ENCODE assay signal across 29 cellular contexts in the genomic region with DNA sequence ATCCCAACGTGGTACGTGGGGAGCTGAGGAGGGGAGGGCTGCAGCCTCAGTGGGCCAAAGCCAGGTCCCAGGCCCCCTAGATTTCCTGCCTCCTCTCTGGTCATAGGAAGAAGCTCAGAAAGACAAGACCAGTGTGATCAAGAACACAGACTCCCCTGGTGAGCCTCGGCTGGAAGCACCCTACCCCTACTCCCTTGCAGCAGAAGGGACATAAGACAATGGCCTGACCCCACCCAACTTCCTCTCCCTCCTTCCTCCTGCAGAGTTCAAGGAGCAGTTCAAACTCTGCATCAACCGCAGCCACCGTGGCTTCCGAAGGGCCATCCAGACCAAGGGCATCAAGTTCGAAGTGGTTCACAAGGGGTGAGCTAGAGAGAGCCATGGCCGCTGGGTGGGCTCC. TPM values are rescaled to one million over a fixed set of nuclear protein-coding genes. Genes with fewer than 3 reads are reported as not detected.
DNase-seq lines count a peak whose midpoint lies in the region; ATAC-seq and TF ChIP-seq lines count a peak whose summit lies in the region.
"Had no signal": no experiment of that assay in that cellular context is flagged by ENCODE, and none has a peak within 500 bp of the region (broad histone marks: within the 10 kb centered on the region; RNA-seq: fewer than 3 reads in every experiment).

No MANE protein-coding gene starts in this region.

- H3K36me3 Mint-ChIP-seq in activated naive CD4-positive, alpha-beta T cell treated with anti-CD3 and anti-CD28 coated beads, Interleukin-2, amount 10 ng/mL, durations not matched to agents 7 days and 5 days = peaks cover 39% of the 10 kb centered on the region
- H3K36me3 Mint-ChIP-seq in activated naive CD4-positive, alpha-beta T cell treated with anti-CD3 and anti-CD28 coated beads, Interleukin-2, amount 50 U/mL, for 72 hours = peaks cover 10% of the 10 kb centered on the region in 2 donors
- peaks cover 7% of the 10 kb centered on the region for H3K36me3 Mint-ChIP-seq in T-helper 17 cell (ENCODE audit: low read depth)

- intact Hi-C loops in left ventricle myocardium inferior (cut with micrococcal nuclease) = no loop called here

- H3K4me3 Mint-ChIP-seq in activated naive CD4-positive, alpha-beta T cell treated with anti-CD3 and anti-CD28 coated beads, Interleukin-2, amount 10 ng/mL, durations not matched to agents 7 days and 5 days = no peak overlapping the region
- no peak overlapping the region for H3K4me3 Mint-ChIP-seq in T-helper 17 cell
- H3K4me3 Mint-ChIP-seq: activated naive CD8-positive, alpha-beta T cell treated with anti-CD3 and anti-CD28 coated beads, Interleukin-2, amount 50 U/mL, for 24 hours; activated T-cell treated with anti-CD3 and anti-CD28 coated beads, Interleukin-2, amount 50 U/mL, for 24 hours; naive B cell had no signal

- no peaks in the 10 kb centered on the region for H3K27me3 Mint-ChIP-seq in activated naive CD4-positive, alpha-beta T cell treated with anti-CD3 and anti-CD28 coated beads, Interleukin-2, amount 10 ng/mL, durations not matched to agents 7 days and 5 days
- no peaks in the 10 kb centered on the region for H3K27me3 Mint-ChIP-seq in T-helper 17 cell
- H3K27me3 Mint-ChIP-seq: activated naive CD8-positive, alpha-beta T cell treated with anti-CD3 and anti-CD28 coated beads, Interleukin-2, amount 50 U/mL, for 24 hours; activated T-cell treated with anti-CD3 and anti-CD28 coated beads, Interleukin-2, amount 50 U/mL, for 24 hours; naive B cell had no signal

- H3K27ac ChIP-seq in left ventricle myocardium inferior (replicated peaks) (peak overlapping the region; percentile 84), osteoblast (ENCODE audit: low read depth, low read length) (no peak overlapping the region)
- H3K27ac ChIP-seq: VCaP had no signal

- no peak for DNase-seq in activated naive CD4-positive, alpha-beta T cell treated with anti-CD3 and anti-CD28 coated beads, Interleukin-2, amount 10 ng/mL, durations not matched to agents 7 days and 5 days
- DNase-seq in activated naive CD4-positive, alpha-beta T cell treated with anti-CD3 and anti-CD28 coated beads, Interleukin-2, amount 50 U/mL, for 72 hours (ENCODE audit: low spot score in 2 of 2) = no peak
- no peak for DNase-seq in T-helper 17 cell
- DNase-seq in left ventricle myocardium inferior = peak; percentile 29
- peak; percentile 78 for DNase-seq in osteoblast (ENCODE audit: insufficient read length, low spot score, missing footprints)
- no peak for DNase-seq in T-helper 9 cell
- DNase-seq in stimulated activated CD4-positive, alpha-beta T cell treated with anti-CD3 and anti-CD28 coated beads, Interleukin-4, amount 100 ng/mL, for 1 hour = no peak
- DNase-seq: activated CD4-positive, alpha-beta T cell treated with anti-CD3 and anti-CD28 coated beads for 4 hours; activated effector memory CD4-positive, alpha-beta T cell treated with anti-CD3 and anti-CD28 coated beads, Interleukin-2, amount 50 U/mL, for 16 hours; activated naive CD8-positive, alpha-beta T cell treated with anti-CD3 and anti-CD28 coated beads, Interleukin-2, amount 50 U/mL, for 24 hours; activated T-cell treated with anti-CD3 and anti-CD28 coated beads, Interleukin-2, amount 50 U/mL, for 24 hours; Calu3; caudate nucleus; DMS79 treated with DMSO at 0.1 percent for 48 hours; erythroblast; naive B cell; NCI-H1092 treated with DMSO at 0.1 percent for 48 hours; NCI-H1694 treated with DMSO at 0.1 percent for 48 hours; NCI-H510A treated with DMSO at 0.1 percent for 48 hours; occipital lobe; stimulated activated naive CD4-positive, alpha-beta T cell; T-helper 1 cell had no signal

- H3K4me1 ChIP-seq in left ventricle myocardium inferior = peaks cover 14% of the 10 kb centered on the region
- no peaks in the 10 kb centered on the region for H3K4me1 ChIP-seq in osteoblast (ENCODE audit: insufficient read depth, low read length)

- no peaks in the 10 kb centered on the region for H3K79me2 ChIP-seq in osteoblast (ENCODE audit: insufficient read depth, low read length)

- H3K36me3 ChIP-seq in left ventricle myocardium inferior (peaks cover 67% of the 10 kb centered on the region), osteoblast (ENCODE audit: insufficient read depth, low read length) (peaks cover 45% of the 10 kb centered on the region)

- H3K27ac Mint-ChIP-seq in activated naive CD4-positive, alpha-beta T cell treated with anti-CD3 and anti-CD28 coated beads, Interleukin-2, amount 10 ng/mL, durations not matched to agents 7 days and 5 days = peak overlapping the region; percentile 42
- H3K27ac Mint-ChIP-seq in activated naive CD4-positive, alpha-beta T cell treated with anti-CD3 and anti-CD28 coated beads, Interleukin-2, amount 50 U/mL, for 72 hours = peak overlapping the region in 1 of 2 donors; percentile 36
- H3K27ac Mint-ChIP-seq in T-helper 17 cell = peak overlapping the region; percentile 24
- H3K27ac Mint-ChIP-seq: activated naive CD8-positive, alpha-beta T cell treated with anti-CD3 and anti-CD28 coated beads, Interleukin-2, amount 50 U/mL, for 24 hours; activated T-cell treated with anti-CD3 and anti-CD28 coated beads, Interleukin-2, amount 50 U/mL, for 24 hours had no signal

- H2AFZ ChIP-seq in osteoblast (ENCODE audit: low read length) = no peak overlapping the region

- H3K27me3 ChIP-seq in left ventricle myocardium inferior (ENCODE audit: low read depth) (no peaks in the 10 kb centered on the region), osteoblast (ENCODE audit: insufficient read depth, low read length) (no peaks in the 10 kb centered on the region)

- H3K4me2 ChIP-seq in osteoblast (ENCODE audit: insufficient read depth, low read length) = no peak overlapping the region

- H4K20me1 ChIP-seq in osteoblast (ENCODE audit: insufficient read depth, low read length) = no peaks in the 10 kb centered on the region

- H3K9me3 ChIP-seq in T-helper 17 cell (ENCODE audit: control insufficient read depth, low read length, poor library complexity, severe bottlenecking) = no peaks in the 10 kb centered on the region
- no peaks in the 10 kb centered on the region for H3K9me3 ChIP-seq in left ventricle myocardium inferior (replicated peaks)
- H3K9me3 ChIP-seq in osteoblast (ENCODE audit: low read depth, low read length) = no peaks in the 10 kb centered on the region

- peak overlapping the region; percentile 29 for H3K4me3 ChIP-seq in left ventricle myocardium inferior
- no peak overlapping the region for H3K4me3 ChIP-seq in osteoblast (ENCODE audit: insufficient read depth, low read length)

- no peak for ATAC-seq in activated naive CD4-positive, alpha-beta T cell treated with anti-CD3 and anti-CD28 coated beads, Interleukin-2, amount 50 U/mL, for 72 hours
- ATAC-seq in T-helper 17 cell = no peak
- no peak for ATAC-seq in GM19452 (IDR thresholded peaks at IDR 0.05; ENCODE audit: unreplicated experiment)
- ATAC-seq: activated naive CD8-positive, alpha-beta T cell treated with anti-CD3 and anti-CD28 coated beads, Interleukin-2, amount 50 U/mL, for 24 hours had no signal

- CTCF ChIA-PET in activated naive CD4-positive, alpha-beta T cell treated with anti-CD3 and anti-CD28 coated beads, Interleukin-2, amount 10 ng/mL, durations not matched to agents 7 days and 5 days (lab: Charles Lee) = no interaction called here

- H3K9me3 Mint-ChIP-seq in activated naive CD4-positive, alpha-beta T cell treated with anti-CD3 and anti-CD28 coated beads, Interleukin-2, amount 10 ng/mL, durations not matched to agents 7 days and 5 days = no peaks in the 10 kb centered on the region
- no peaks in the 10 kb centered on the region for H3K9me3 Mint-ChIP-seq in activated naive CD4-positive, alpha-beta T cell treated with anti-CD3 and anti-CD28 coated beads, Interleukin-2, amount 50 U/mL, for 72 hours
- H3K9me3 Mint-ChIP-seq: activated naive CD8-positive, alpha-beta T cell treated with anti-CD3 and anti-CD28 coated beads, Interleukin-2, amount 50 U/mL, for 24 hours; activated T-cell treated with anti-CD3 and anti-CD28 coated beads, Interleukin-2, amount 50 U/mL, for 24 hours had no signal

- peaks cover 19% of the 10 kb centered on the region for H3K4me1 Mint-ChIP-seq in activated naive CD4-positive, alpha-beta T cell treated with anti-CD3 and anti-CD28 coated beads, Interleukin-2, amount 10 ng/mL, durations not matched to agents 7 days and 5 days
- peaks cover 9% of the 10 kb centered on the region for H3K4me1 Mint-ChIP-seq in T-helper 17 cell
- H3K4me1 Mint-ChIP-seq: activated naive CD8-positive, alpha-beta T cell treated with anti-CD3 and anti-CD28 coated beads, Interleukin-2, amount 50 U/mL, for 24 hours had no signal

- no peak for TF ChIP-seq CTCF in left ventricle myocardium inferior (IDR thresholded peaks at IDR 0.05; ENCODE audit: borderline replicate concordance)
- TF ChIP-seq CTCF in osteoblast (IDR thresholded peaks at IDR 0.05; ENCODE audit: extremely low read depth, low read depth, low read length) = no peak

RNA-seq across cellular contexts. Expression of a gene that starts 11.5 kb away (rescaled TPM):
- total RNA-seq in activated naive CD4-positive, alpha-beta T cell treated with anti-CD3 and anti-CD28 coated beads, Interleukin-2, amount 50 U/mL, for 72 hours = under 1 TPM in 1 of 2 donors, not detected in 1; 0.34 TPM
- total RNA-seq in T-helper 17 cell = under 1 TPM in 1 of 2 donors, not detected in 1; 0.31 TPM
- 1.9 TPM for total RNA-seq in left ventricle myocardium inferior
- total RNA-seq in osteoblast = 4.0 and 6.5 TPM in 2 replicates
- total RNA-seq: Calu3, occipital lobe, SK-MEL-5, skeletal muscle tissue had no signal

RNA-seq across cellular contexts. Expression of a gene that starts 20.7 kb away (rescaled TPM):
- total RNA-seq in activated naive CD4-positive, alpha-beta T cell treated with anti-CD3 and anti-CD28 coated beads, Interleukin-2, amount 50 U/mL, for 72 hours = 10 to 100 TPM; 29.4 to 57.9 TPM
- total RNA-seq in T-helper 17 cell = 10 to 100 TPM; 22.5 to 24.4 TPM
- total RNA-seq in left ventricle myocardium inferior = 20.1 TPM
- 19.2 and 22.4 TPM in 2 replicates for total RNA-seq in osteoblast

RNA-seq across cellular contexts. Expression of a gene that starts 20.8 kb away (rescaled TPM):
- 10 to 100 TPM in 1 of 2 donors, 1 to 10 TPM in 1; 5.1 to 10.5 TPM for total RNA-seq in activated naive CD4-positive, alpha-beta T cell treated with anti-CD3 and anti-CD28 coated beads, Interleukin-2, amount 50 U/mL, for 72 hours
- total RNA-seq in T-helper 17 cell = 1 to 10 TPM in 1 of 2 donors, under 1 TPM in 1; 0.82 to 1.7 TPM
- total RNA-seq in left ventricle myocardium inferior = 0.82 TPM
- 0.59 and 0.72 TPM in 2 replicates for total RNA-seq in osteoblast

RNA-seq across cellular contexts. Expression of a gene that starts 25.6 kb away (rescaled TPM):
- total RNA-seq in activated naive CD4-positive, alpha-beta T cell treated with anti-CD3 and anti-CD28 coated beads, Interleukin-2, amount 50 U/mL, for 72 hours = 10 to 100 TPM; 59.0 to 90.0 TPM
- total RNA-seq in T-helper 17 cell (10 to 100 TPM; 88.2 to 95.8 TPM), left ventricle myocardium inferior (17.0 TPM), osteoblast (11.5 and 11.9 TPM in 2 replicates)

RNA-seq across cellular contexts. Expression of a gene that starts 49.8 kb away (rescaled TPM):
- under 1 TPM; 0.88 to 0.98 TPM for total RNA-seq in activated naive CD4-positive, alpha-beta T cell treated with anti-CD3 and anti-CD28 coated beads, Interleukin-2, amount 50 U/mL, for 72 hours
- total RNA-seq in T-helper 17 cell (1 to 10 TPM in 1 of 2 donors, under 1 TPM in 1; 0.60 to 2.6 TPM), left ventricle myocardium inferior (1.3 TPM), osteoblast (0.59 TPM in 1 of 2 replicates, not detected in the other)
- total RNA-seq: A172, pulmonary artery endothelial cell, SK-MEL-5, skeletal muscle tissue, ureter had no signal

Comparison
In these comparisons a context has a peak if more than half of its experiments do, and no peak if none do; other contexts are left out.
1. DNase-seq: peak in left ventricle myocardium inferior (single experiment) and osteoblast (single experiment); none in activated naive CD4-positive, alpha-beta T cell treated with anti-CD3 and anti-CD28 coated beads, Interleukin-2, amount 10 ng/mL, durations not matched to agents 7 days and 5 days (single experiment), activated naive CD4-positive, alpha-beta T cell treated with anti-CD3 and anti-CD28 coated beads, Interleukin-2, amount 50 U/mL, for 72 hours (0 of 2), T-helper 17 cell (0 of 3), T-helper 9 cell (single experiment) and stimulated activated CD4-positive, alpha-beta T cell treated with anti-CD3 and anti-CD28 coated beads, Interleukin-4, amount 100 ng/mL, for 1 hour (single experiment).